Comparison of ENCODE assay signal across 25 cellular contexts in the genomic region with DNA sequence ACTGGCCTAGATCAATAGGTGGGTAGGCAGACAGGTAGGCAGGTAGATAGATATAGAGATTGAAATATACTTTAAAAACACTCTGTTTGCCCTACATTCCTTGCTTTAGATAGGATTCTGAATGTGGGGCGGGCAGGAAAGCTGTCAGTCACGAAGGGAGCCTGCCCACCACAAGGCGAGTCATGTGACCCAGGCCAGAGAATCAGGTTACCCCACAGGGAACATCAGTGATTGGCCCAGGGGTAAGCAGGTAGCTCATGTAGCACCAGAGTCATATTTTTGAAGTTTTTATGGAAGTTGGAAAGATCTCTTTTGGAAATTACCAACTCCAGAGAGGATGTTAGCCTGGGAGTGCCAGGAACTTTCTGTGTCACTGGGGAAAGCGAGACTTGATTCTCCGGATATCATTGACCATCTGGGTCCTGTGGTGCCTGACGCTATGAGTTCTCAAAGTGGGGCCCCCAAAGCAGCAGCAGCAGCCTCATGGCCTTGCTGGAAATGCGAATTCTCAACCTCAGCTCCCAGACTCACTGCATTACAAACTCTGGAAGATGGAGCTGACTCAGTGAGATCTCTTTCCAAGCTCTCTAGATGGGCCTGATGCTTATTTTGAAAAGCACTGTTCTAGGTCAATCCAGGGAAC.
"Had no signal": no experiment of that assay in that cellular context is flagged by ENCODE, and none has a peak within 500 bp of the region (broad histone marks: within the 10 kb centered on the region; RNA-seq: fewer than 3 reads in every experiment).

No MANE protein-coding gene starts in this region.

- H3K4me1 ChIP-seq: esophagus squamous epithelium, pancreas, prostate gland, suprapubic skin, tibial artery, upper lobe of right lung had no signal

- H3K36me3 ChIP-seq: esophagus squamous epithelium, pancreas, prostate gland, stomach, suprapubic skin, tibial artery, upper lobe of right lung had no signal

- DNase-seq: activated CD4-positive, alpha-beta T cell treated with anti-CD3 and anti-CD28 coated beads for 4 hours; activated CD4-positive, alpha-beta T cell treated with anti-CD3 and anti-CD28 coated beads, Interleukin-2, amount 50 U/mL, for 4 hours; activated naive CD4-positive, alpha-beta T cell treated with Interleukin-2 at 50 U/mL for 16 hours; activated T-cell treated with anti-CD3 and anti-CD28 coated beads for 4 hours; activated T-cell treated with anti-CD3 and anti-CD28 coated beads, Interleukin-2, amount 50 U/mL, for 72 hours; anterior cingulate cortex; esophagus squamous epithelium; foreskin melanocyte; left cardiac atrium; left ventricle myocardium superior; mammary epithelial cell; naive thymus-derived CD4-positive, alpha-beta T cell; pancreas; stimulated activated CD4-positive, alpha-beta T cell treated with anti-CD3 and anti-CD28 coated beads, Interleukin-1b, Interleukin-23, amount 100 ng/mL, for 48 hours; stimulated activated naive B cell treated with anti-CD40 and anti-IgM and Interleukin-4, amounts not matched to agents 10 μg/mL and 1 μg/mL and 100 μg/mL, for 72 hours; stomach; tibial artery; upper lobe of right lung had no signal

- H3K27me3 Mint-ChIP-seq: central memory CD8-positive, alpha-beta T cell had no signal

- H3K4me2 ChIP-seq: smooth muscle cell had no signal

- H3K27ac Mint-ChIP-seq: activated naive CD8-positive, alpha-beta T cell; activated T-cell treated with anti-CD3 and anti-CD28 coated beads, Interleukin-2, amount 50 U/mL, for 72 hours; dendritic cell treated with granulocyte-macrophage colony-stimulating factor and Interleukin-4, amounts not matched to agents 40 ng/mL and 50 ng/mL, for 4 days; stimulated activated naive B cell treated with anti-CD40 and anti-IgM and Interleukin-4, amounts not matched to agents 10 μg/mL and 1 μg/mL and 100 μg/mL, for 72 hours had no signal

- H3K36me3 Mint-ChIP-seq: activated naive CD8-positive, alpha-beta T cell; naive thymus-derived CD4-positive, alpha-beta T cell; stimulated activated naive B cell treated with anti-CD40 and anti-IgM and Interleukin-4, amounts not matched to agents 10 μg/mL and 1 μg/mL and 100 μg/mL, for 72 hours had no signal

- H3K27ac ChIP-seq: epithelial cell of prostate, esophagus squamous epithelium, pancreas, prostate gland, stomach, suprapubic skin, tibial artery, upper lobe of right lung had no signal

- H3K4me1 Mint-ChIP-seq: central memory CD8-positive, alpha-beta T cell had no signal

- H3K9me3 Mint-ChIP-seq: activated T-cell treated with anti-CD3 and anti-CD28 coated beads, Interleukin-2, amount 50 U/mL, for 72 hours; central memory CD8-positive, alpha-beta T cell; dendritic cell treated with granulocyte-macrophage colony-stimulating factor and Interleukin-4, amounts not matched to agents 40 ng/mL and 50 ng/mL, for 4 days; naive thymus-derived CD4-positive, alpha-beta T cell; stimulated activated naive B cell treated with anti-CD40 and anti-IgM and Interleukin-4, amounts not matched to agents 10 μg/mL and 1 μg/mL and 100 μg/mL, for 72 hours had no signal

- H3K9me3 ChIP-seq: esophagus squamous epithelium, pancreas, prostate gland, stomach, suprapubic skin, tibial artery, upper lobe of right lung had no signal

- H3K4me3 ChIP-seq: esophagus squamous epithelium, pancreas, prostate gland, smooth muscle cell, stomach, suprapubic skin, tibial artery, upper lobe of right lung had no signal

- H3K4me3 Mint-ChIP-seq: activated naive CD8-positive, alpha-beta T cell; activated T-cell treated with anti-CD3 and anti-CD28 coated beads, Interleukin-2, amount 50 U/mL, for 72 hours; central memory CD8-positive, alpha-beta T cell; dendritic cell treated with granulocyte-macrophage colony-stimulating factor and Interleukin-4, amounts not matched to agents 40 ng/mL and 50 ng/mL, for 4 days; naive thymus-derived CD4-positive, alpha-beta T cell; stimulated activated naive B cell treated with anti-CD40 and anti-IgM and Interleukin-4, amounts not matched to agents 10 μg/mL and 1 μg/mL and 100 μg/mL, for 72 hours had no signal

- ATAC-seq: activated T-cell treated with anti-CD3 and anti-CD28 coated beads, Interleukin-2, amount 50 U/mL, for 72 hours; left cardiac atrium; left ventricle myocardium superior; naive thymus-derived CD4-positive, alpha-beta T cell; pancreas; stimulated activated naive B cell treated with anti-CD40 and anti-IgM and Interleukin-4, amounts not matched to agents 10 μg/mL and 1 μg/mL and 100 μg/mL, for 72 hours had no signal

- H3K27me3 ChIP-seq: tibial artery, upper lobe of right lung had no signal
